29 cellular contexts compared by ENCODE assay signal in genomic region chr12:91622981-91623380, GRCh38.
"Had no signal": no experiment of that assay in that cellular context is flagged by ENCODE, and none has a peak within 500 bp of the region (broad histone marks: within the 10 kb centered on the region; RNA-seq: fewer than 3 reads in every experiment).

No MANE protein-coding gene starts in this region.

- H3K27ac Mint-ChIP-seq: dendritic cell treated with granulocyte-macrophage colony-stimulating factor and Interleukin-4, amounts not matched to agents 40 ng/mL and 50 ng/mL, for 4 days; endodermal cell; immature natural killer cell; natural killer cell; neural progenitor cell; stimulated activated memory B cell treated with anti-CD40 and anti-IgM and Interleukin-4, amounts not matched to agents 10 μg/mL and 1 μg/mL and 100 μg/mL, for 72 hours had no signal

- H3K27ac ChIP-seq: colonic mucosa, epithelial cell of prostate, heart right ventricle, lower lobe of right lung, neural progenitor cell, prostate gland, sigmoid colon, testis, tibial nerve, upper lobe of left lung had no signal

- H3K4me3 Mint-ChIP-seq: dendritic cell treated with granulocyte-macrophage colony-stimulating factor and Interleukin-4, amounts not matched to agents 40 ng/mL and 50 ng/mL, for 4 days; endodermal cell; immature natural killer cell; natural killer cell; neural progenitor cell; stimulated activated memory B cell treated with anti-CD40 and anti-IgM and Interleukin-4, amounts not matched to agents 10 μg/mL and 1 μg/mL and 100 μg/mL, for 72 hours had no signal

- DNase-seq: colonic mucosa; effector CD8-positive, alpha-beta T cell; endodermal cell; foreskin melanocyte; glutamatergic neuron; heart right ventricle; hippocampal formation; immature natural killer cell; islet precursor cell; kidney glomerular epithelial cell; left colon; left ventricle myocardium superior; lower lobe of right lung; natural killer cell; nucleus accumbens; right cardiac atrium; sigmoid colon; stimulated activated CD4-positive, alpha-beta T cell treated with anti-CD3 and anti-CD28 coated beads, Interleukin-4, amount 100 ng/mL, for 4 hours; stimulated activated naive CD8-positive, alpha-beta T cell treated with anti-CD3 and anti-CD28 coated beads, Interleukin-15, Interleukin-2, amounts not matched to agents 100 U/mL and 50 U/mL, for 24 hours; substantia nigra; testis; upper lobe of left lung had no signal

- H3K4me3 ChIP-seq: colonic mucosa, heart right ventricle, lower lobe of right lung, neural progenitor cell, prostate gland, sigmoid colon, testis, tibial nerve, upper lobe of left lung had no signal

- ATAC-seq: esophagus mucosa; heart right ventricle; left colon; left ventricle myocardium superior; lower lobe of right lung; natural killer cell; right cardiac atrium; stimulated activated memory B cell treated with anti-CD40 and anti-IgM and Interleukin-4, amounts not matched to agents 10 μg/mL and 1 μg/mL and 100 μg/mL, for 72 hours; stimulated activated naive CD8-positive, alpha-beta T cell treated with anti-CD3 and anti-CD28 coated beads, Interleukin-15, Interleukin-2, amounts not matched to agents 100 U/mL and 50 U/mL, for 24 hours had no signal

- H2AFZ ChIP-seq: neural progenitor cell had no signal

- H3K4me2 ChIP-seq: neural progenitor cell had no signal

- H3K9ac ChIP-seq: neural progenitor cell had no signal

- H3K4me1 Mint-ChIP-seq: immature natural killer cell, natural killer cell had no signal

- H3K36me3 ChIP-seq: colonic mucosa, heart right ventricle, lower lobe of right lung, neural progenitor cell, prostate gland, sigmoid colon, tibial nerve, upper lobe of left lung had no signal

- H3K9me3 ChIP-seq: colonic mucosa, prostate gland, testis had no signal

- H3K36me3 Mint-ChIP-seq: immature natural killer cell; natural killer cell; neural progenitor cell; stimulated activated memory B cell treated with anti-CD40 and anti-IgM and Interleukin-4, amounts not matched to agents 10 μg/mL and 1 μg/mL and 100 μg/mL, for 72 hours had no signal

- H3K27me3 ChIP-seq: colonic mucosa, heart right ventricle, neural progenitor cell, sigmoid colon, testis, tibial nerve, upper lobe of left lung had no signal

- H3K4me1 ChIP-seq: colonic mucosa, lower lobe of right lung, prostate gland, sigmoid colon, testis, tibial nerve, upper lobe of left lung had no signal
